1 cellular context compared by ENCODE assay signal in the genomic region with DNA sequence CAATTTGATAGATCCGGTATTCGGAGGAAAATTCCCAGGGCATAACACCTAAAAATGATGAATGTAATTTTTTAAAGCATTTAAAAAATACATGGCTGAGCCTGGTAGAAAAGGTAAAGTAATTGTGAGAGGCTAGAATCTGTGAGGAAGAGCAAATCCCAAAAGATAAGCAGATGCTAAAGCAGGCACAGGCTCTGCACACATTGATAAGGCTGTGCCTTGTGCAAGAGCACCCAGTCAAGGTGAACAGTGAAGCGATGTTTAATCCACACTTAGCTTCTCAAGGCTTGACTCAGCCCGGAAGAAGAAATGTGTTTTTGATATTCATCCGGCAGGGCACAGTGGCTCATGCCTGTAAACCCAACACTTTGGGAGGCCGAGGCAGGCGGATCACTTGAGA.
TF ChIP-seq lines count a peak whose summit lies in the region.

No MANE protein-coding gene starts in this region.

TF ChIP-seq in K562, 482 proteins besides CTCF, POLR2A, EP300 and RAD21 (continued from another document):
- TF ChIP-seq, protein P1, sequence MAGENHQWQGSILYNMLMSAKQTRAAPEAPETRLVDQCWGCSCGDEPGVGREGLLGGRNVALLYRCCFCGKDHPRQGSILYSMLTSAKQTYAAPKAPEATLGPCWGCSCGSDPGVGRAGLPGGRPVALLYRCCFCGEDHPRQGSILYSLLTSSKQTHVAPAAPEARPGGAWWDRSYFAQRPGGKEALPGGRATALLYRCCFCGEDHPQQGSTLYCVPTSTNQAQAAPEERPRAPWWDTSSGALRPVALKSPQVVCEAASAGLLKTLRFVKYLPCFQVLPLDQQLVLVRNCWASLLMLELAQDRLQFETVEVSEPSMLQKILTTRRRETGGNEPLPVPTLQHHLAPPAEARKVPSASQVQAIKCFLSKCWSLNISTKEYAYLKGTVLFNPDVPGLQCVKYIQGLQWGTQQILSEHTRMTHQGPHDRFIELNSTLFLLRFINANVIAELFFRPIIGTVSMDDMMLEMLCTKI (IDR thresholded peaks at IDR 0.05; ENCODE audit: partially characterized antibody), result no peak
- no peak for TF ChIP-seq OTX1 (CRISPR knock-in tag; IDR thresholded peaks at IDR 0.05)
- TF ChIP-seq TRIM24 (IDR thresholded peaks at IDR 0.05), result peak; percentile 90 to 91
- TF ChIP-seq NBN (IDR thresholded peaks at IDR 0.05; ENCODE audit: low read depth), result 0 out of 2 replicates have a peak, but pooled peaks have one; percentile 30
- peak; percentile 20; the same call in 1 of the 2 replicates for TF ChIP-seq CC2D1A (IDR thresholded peaks at IDR 0.05)
- peak; percentile 36; the same call in 1 of the 2 replicates for TF ChIP-seq CXXC5 (CRISPR knock-in tag; IDR thresholded peaks at IDR 0.05)
- TF ChIP-seq ARID1B (IDR thresholded peaks at IDR 0.05), result peak; percentile 93
- no peak for TF ChIP-seq MEF2A (IDR thresholded peaks at IDR 0.05; ENCODE audit: control insufficient read depth, low read depth, low read length)
- TF ChIP-seq CEBPB (tag; IDR thresholded peaks at IDR 0.05), result peak; percentile 92
- TF ChIP-seq BRCA1 (IDR thresholded peaks at IDR 0.05), result no peak
- TF ChIP-seq BRCA1 (CRISPR knock-in tag; IDR thresholded peaks at IDR 0.05), result no peak
- no peak for TF ChIP-seq NR2C2 (CRISPR knock-in tag; IDR thresholded peaks at IDR 0.05)
- TF ChIP-seq NR2C2 (tag; IDR thresholded peaks at IDR 0.05), result 0 out of 2 replicates have a peak, but pooled peaks have one; percentile 24
- TF ChIP-seq, protein P2, sequence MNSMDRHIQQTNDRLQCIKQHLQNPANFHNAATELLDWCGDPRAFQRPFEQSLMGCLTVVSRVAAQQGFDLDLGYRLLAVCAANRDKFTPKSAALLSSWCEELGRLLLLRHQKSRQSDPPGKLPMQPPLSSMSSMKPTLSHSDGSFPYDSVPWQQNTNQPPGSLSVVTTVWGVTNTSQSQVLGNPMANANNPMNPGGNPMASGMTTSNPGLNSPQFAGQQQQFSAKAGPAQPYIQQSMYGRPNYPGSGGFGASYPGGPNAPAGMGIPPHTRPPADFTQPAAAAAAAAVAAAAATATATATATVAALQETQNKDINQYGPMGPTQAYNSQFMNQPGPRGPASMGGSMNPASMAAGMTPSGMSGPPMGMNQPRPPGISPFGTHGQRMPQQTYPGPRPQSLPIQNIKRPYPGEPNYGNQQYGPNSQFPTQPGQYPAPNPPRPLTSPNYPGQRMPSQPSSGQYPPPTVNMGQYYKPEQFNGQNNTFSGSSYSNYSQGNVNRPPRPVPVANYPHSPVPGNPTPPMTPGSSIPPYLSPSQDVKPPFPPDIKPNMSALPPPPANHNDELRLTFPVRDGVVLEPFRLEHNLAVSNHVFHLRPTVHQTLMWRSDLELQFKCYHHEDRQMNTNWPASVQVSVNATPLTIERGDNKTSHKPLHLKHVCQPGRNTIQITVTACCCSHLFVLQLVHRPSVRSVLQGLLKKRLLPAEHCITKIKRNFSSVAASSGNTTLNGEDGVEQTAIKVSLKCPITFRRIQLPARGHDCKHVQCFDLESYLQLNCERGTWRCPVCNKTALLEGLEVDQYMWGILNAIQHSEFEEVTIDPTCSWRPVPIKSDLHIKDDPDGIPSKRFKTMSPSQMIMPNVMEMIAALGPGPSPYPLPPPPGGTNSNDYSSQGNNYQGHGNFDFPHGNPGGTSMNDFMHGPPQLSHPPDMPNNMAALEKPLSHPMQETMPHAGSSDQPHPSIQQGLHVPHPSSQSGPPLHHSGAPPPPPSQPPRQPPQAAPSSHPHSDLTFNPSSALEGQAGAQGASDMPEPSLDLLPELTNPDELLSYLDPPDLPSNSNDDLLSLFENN (IDR thresholded peaks at IDR 0.05; ENCODE audit: low read depth in 2 of 2, low read length in 2 of 2), result 0 out of 4 replicates have a peak, but pooled peaks of 1 of the 2 experiments have one; percentile 44
- TF ChIP-seq, protein P3, sequence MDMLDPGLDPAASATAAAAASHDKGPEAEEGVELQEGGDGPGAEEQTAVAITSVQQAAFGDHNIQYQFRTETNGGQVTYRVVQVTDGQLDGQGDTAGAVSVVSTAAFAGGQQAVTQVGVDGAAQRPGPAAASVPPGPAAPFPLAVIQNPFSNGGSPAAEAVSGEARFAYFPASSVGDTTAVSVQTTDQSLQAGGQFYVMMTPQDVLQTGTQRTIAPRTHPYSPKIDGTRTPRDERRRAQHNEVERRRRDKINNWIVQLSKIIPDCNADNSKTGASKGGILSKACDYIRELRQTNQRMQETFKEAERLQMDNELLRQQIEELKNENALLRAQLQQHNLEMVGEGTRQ (CRISPR knock-in tag; IDR thresholded peaks at IDR 0.05), result no peak
- 0 out of 2 replicates have a peak, but pooled peaks have one; percentile 27 for TF ChIP-seq MBD2 (IDR thresholded peaks at IDR 0.05; ENCODE audit: borderline replicate concordance, low read depth)
- peak; percentile 76 for TF ChIP-seq STAT5A (IDR thresholded peaks at IDR 0.05; ENCODE audit: borderline replicate concordance, low read length)
- TF ChIP-seq, protein P4, sequence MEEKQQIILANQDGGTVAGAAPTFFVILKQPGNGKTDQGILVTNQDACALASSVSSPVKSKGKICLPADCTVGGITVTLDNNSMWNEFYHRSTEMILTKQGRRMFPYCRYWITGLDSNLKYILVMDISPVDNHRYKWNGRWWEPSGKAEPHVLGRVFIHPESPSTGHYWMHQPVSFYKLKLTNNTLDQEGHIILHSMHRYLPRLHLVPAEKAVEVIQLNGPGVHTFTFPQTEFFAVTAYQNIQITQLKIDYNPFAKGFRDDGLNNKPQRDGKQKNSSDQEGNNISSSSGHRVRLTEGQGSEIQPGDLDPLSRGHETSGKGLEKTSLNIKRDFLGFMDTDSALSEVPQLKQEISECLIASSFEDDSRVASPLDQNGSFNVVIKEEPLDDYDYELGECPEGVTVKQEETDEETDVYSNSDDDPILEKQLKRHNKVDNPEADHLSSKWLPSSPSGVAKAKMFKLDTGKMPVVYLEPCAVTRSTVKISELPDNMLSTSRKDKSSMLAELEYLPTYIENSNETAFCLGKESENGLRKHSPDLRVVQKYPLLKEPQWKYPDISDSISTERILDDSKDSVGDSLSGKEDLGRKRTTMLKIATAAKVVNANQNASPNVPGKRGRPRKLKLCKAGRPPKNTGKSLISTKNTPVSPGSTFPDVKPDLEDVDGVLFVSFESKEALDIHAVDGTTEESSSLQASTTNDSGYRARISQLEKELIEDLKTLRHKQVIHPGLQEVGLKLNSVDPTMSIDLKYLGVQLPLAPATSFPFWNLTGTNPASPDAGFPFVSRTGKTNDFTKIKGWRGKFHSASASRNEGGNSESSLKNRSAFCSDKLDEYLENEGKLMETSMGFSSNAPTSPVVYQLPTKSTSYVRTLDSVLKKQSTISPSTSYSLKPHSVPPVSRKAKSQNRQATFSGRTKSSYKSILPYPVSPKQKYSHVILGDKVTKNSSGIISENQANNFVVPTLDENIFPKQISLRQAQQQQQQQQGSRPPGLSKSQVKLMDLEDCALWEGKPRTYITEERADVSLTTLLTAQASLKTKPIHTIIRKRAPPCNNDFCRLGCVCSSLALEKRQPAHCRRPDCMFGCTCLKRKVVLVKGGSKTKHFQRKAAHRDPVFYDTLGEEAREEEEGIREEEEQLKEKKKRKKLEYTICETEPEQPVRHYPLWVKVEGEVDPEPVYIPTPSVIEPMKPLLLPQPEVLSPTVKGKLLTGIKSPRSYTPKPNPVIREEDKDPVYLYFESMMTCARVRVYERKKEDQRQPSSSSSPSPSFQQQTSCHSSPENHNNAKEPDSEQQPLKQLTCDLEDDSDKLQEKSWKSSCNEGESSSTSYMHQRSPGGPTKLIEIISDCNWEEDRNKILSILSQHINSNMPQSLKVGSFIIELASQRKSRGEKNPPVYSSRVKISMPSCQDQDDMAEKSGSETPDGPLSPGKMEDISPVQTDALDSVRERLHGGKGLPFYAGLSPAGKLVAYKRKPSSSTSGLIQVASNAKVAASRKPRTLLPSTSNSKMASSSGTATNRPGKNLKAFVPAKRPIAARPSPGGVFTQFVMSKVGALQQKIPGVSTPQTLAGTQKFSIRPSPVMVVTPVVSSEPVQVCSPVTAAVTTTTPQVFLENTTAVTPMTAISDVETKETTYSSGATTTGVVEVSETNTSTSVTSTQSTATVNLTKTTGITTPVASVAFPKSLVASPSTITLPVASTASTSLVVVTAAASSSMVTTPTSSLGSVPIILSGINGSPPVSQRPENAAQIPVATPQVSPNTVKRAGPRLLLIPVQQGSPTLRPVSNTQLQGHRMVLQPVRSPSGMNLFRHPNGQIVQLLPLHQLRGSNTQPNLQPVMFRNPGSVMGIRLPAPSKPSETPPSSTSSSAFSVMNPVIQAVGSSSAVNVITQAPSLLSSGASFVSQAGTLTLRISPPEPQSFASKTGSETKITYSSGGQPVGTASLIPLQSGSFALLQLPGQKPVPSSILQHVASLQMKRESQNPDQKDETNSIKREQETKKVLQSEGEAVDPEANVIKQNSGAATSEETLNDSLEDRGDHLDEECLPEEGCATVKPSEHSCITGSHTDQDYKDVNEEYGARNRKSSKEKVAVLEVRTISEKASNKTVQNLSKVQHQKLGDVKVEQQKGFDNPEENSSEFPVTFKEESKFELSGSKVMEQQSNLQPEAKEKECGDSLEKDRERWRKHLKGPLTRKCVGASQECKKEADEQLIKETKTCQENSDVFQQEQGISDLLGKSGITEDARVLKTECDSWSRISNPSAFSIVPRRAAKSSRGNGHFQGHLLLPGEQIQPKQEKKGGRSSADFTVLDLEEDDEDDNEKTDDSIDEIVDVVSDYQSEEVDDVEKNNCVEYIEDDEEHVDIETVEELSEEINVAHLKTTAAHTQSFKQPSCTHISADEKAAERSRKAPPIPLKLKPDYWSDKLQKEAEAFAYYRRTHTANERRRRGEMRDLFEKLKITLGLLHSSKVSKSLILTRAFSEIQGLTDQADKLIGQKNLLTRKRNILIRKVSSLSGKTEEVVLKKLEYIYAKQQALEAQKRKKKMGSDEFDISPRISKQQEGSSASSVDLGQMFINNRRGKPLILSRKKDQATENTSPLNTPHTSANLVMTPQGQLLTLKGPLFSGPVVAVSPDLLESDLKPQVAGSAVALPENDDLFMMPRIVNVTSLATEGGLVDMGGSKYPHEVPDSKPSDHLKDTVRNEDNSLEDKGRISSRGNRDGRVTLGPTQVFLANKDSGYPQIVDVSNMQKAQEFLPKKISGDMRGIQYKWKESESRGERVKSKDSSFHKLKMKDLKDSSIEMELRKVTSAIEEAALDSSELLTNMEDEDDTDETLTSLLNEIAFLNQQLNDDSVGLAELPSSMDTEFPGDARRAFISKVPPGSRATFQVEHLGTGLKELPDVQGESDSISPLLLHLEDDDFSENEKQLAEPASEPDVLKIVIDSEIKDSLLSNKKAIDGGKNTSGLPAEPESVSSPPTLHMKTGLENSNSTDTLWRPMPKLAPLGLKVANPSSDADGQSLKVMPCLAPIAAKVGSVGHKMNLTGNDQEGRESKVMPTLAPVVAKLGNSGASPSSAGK (IDR thresholded peaks at IDR 0.05), result no peak
- 0 out of 2 replicates have a peak, but pooled peaks have one; percentile 57 for TF ChIP-seq ZNF232 (CRISPR knock-in tag; IDR thresholded peaks at IDR 0.05)
- TF ChIP-seq, protein P5, sequence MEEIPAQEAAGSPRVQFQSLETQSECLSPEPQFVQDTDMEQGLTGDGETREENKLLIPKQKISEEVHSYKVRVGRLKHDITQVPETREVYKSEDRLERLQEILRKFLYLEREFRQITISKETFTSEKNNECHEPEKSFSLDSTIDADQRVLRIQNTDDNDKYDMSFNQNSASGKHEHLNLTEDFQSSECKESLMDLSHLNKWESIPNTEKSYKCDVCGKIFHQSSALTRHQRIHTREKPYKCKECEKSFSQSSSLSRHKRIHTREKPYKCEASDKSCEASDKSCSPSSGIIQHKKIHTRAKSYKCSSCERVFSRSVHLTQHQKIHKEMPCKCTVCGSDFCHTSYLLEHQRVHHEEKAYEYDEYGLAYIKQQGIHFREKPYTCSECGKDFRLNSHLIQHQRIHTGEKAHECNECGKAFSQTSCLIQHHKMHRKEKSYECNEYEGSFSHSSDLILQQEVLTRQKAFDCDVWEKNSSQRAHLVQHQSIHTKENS (CRISPR knock-in tag; IDR thresholded peaks at IDR 0.05), result no peak
- TF ChIP-seq ZNF444 (CRISPR knock-in tag; IDR thresholded peaks at IDR 0.05), result no peak
- peak; percentile 39 for TF ChIP-seq FOSL1 (tag; conservative IDR thresholded peaks at IDR 0.05)
- peak; percentile 15; the same call in 1 of the 2 replicates for TF ChIP-seq ESRRA (IDR thresholded peaks at IDR 0.05; ENCODE audit: borderline replicate concordance, low read depth)
- TF ChIP-seq ZNF197 (CRISPR knock-in tag; IDR thresholded peaks at IDR 0.05; ENCODE audit: low read depth), result no peak
- TF ChIP-seq CSDE1 (IDR thresholded peaks at IDR 0.05), result no peak
- TF ChIP-seq SMARCC2 (IDR thresholded peaks at IDR 0.05; ENCODE audit: low read depth), result 0 out of 2 replicates have a peak, but pooled peaks have one; percentile 48
- no peak for TF ChIP-seq ZNF584 (CRISPR knock-in tag; IDR thresholded peaks at IDR 0.05; ENCODE audit: low read depth)
- no peak for TF ChIP-seq ZNF766 (CRISPR knock-in tag; conservative IDR thresholded peaks at IDR 0.05)
- TF ChIP-seq, protein P6, sequence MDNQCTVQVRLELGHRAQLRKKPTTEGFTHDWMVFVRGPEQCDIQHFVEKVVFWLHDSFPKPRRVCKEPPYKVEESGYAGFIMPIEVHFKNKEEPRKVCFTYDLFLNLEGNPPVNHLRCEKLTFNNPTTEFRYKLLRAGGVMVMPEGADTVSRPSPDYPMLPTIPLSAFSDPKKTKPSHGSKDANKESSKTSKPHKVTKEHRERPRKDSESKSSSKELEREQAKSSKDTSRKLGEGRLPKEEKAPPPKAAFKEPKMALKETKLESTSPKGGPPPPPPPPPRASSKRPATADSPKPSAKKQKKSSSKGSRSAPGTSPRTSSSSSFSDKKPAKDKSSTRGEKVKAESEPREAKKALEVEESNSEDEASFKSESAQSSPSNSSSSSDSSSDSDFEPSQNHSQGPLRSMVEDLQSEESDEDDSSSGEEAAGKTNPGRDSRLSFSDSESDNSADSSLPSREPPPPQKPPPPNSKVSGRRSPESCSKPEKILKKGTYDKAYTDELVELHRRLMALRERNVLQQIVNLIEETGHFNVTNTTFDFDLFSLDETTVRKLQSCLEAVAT (IDR thresholded peaks at IDR 0.05), result no peak
- no peak for TF ChIP-seq EHMT2 (IDR thresholded peaks at IDR 0.05)
- TF ChIP-seq NR2C1 (IDR thresholded peaks at IDR 0.05), result no peak
- peak; percentile 68 for TF ChIP-seq NR2C1 (tag; IDR thresholded peaks at IDR 0.05)
- TF ChIP-seq TBL1XR1 (IDR thresholded peaks at IDR 0.05; ENCODE audit: low read length in 2 of 2), result 0 out of 4 replicates have a peak, but pooled peaks of 1 of the 2 experiments have one; percentile 32
- TF ChIP-seq GATA2 (CRISPR knock-in tag; IDR thresholded peaks at IDR 0.05), result peak; percentile 74
- TF ChIP-seq CBFA2T2 (conservative IDR thresholded peaks at IDR 0.05), result peak; percentile 91
- TF ChIP-seq MCM3 (IDR thresholded peaks at IDR 0.05), result no peak
- TF ChIP-seq STAG1 (CRISPR knock-in tag; IDR thresholded peaks at IDR 0.05; ENCODE audit: borderline replicate concordance), result no peak
- peak; percentile 78 for TF ChIP-seq CTBP1 (IDR thresholded peaks at IDR 0.05; ENCODE audit: borderline replicate concordance)
- no peak for TF ChIP-seq ZNF668 (CRISPR knock-in tag; IDR thresholded peaks at IDR 0.05)
- 0 out of 2 replicates have a peak, but pooled peaks have one; percentile 16 for TF ChIP-seq PHB2 (IDR thresholded peaks at IDR 0.05; ENCODE audit: low read depth)
- TF ChIP-seq GATAD2A (IDR thresholded peaks at IDR 0.05), result no peak
- TF ChIP-seq HDAC1 (IDR thresholded peaks at IDR 0.05), result peak in 1 of 2 experiments; percentile 64; a peak in 2 of 4 replicates
- TF ChIP-seq MCM7 (IDR thresholded peaks at IDR 0.05), result no peak
- no peak for TF ChIP-seq DIDO1 (tag; IDR thresholded peaks at IDR 0.05; ENCODE audit: low read depth)
- TF ChIP-seq PML (IDR thresholded peaks at IDR 0.05; ENCODE audit: low read length), result peak; percentile 68; the same call in 1 of the 2 replicates
